6 cellular contexts compared by ENCODE assay signal in genomic region chr22:50305393-50305657, GRCh38. TPM values are rescaled to one million over a fixed set of nuclear protein-coding genes. Genes with fewer than 3 reads are reported as not detected.
DNase-seq lines count a peak whose midpoint lies in the region; ATAC-seq and TF ChIP-seq lines count a peak whose summit lies in the region.

No MANE protein-coding gene starts in this region.

- H3K36me3 Mint-ChIP-seq in activated T-cell treated with anti-CD3 and anti-CD28 coated beads, Interleukin-2, amount 50 U/mL, for 24 hours (ENCODE audit: low read depth) = no peaks in the 10 kb centered on the region

- no peaks in the 10 kb centered on the region for H3K9me3 ChIP-seq in SJSA1 (replicated peaks)
- H3K9me3 ChIP-seq in gastroesophageal sphincter = no peaks in the 10 kb centered on the region
- no peaks in the 10 kb centered on the region for H3K9me3 ChIP-seq in thymus (ENCODE audit: control insufficient read depth)
- H3K9me3 ChIP-seq in effector memory CD4-positive, alpha-beta T cell (ENCODE audit: control insufficient read depth, low read length) = no peaks in the 10 kb centered on the region

- no peaks in the 10 kb centered on the region for H3K9me3 Mint-ChIP-seq in activated T-cell treated with anti-CD3 and anti-CD28 coated beads, Interleukin-2, amount 50 U/mL, for 24 hours

- no peak overlapping the region for H3K4me3 Mint-ChIP-seq in activated T-cell treated with anti-CD3 and anti-CD28 coated beads, Interleukin-2, amount 50 U/mL, for 24 hours

- peak overlapping the region; percentile 97 for H3K4me3 ChIP-seq in SJSA1
- peak overlapping the region; percentile 86 to 94 for H3K4me3 ChIP-seq in gastroesophageal sphincter
- H3K4me3 ChIP-seq in thymus (ENCODE audit: low read length) = no peak overlapping the region
- no peak overlapping the region for H3K4me3 ChIP-seq in effector memory CD4-positive, alpha-beta T cell (ENCODE audit: insufficient read depth, low read depth, low read length, poor library complexity, severe bottlenecking)

- peaks cover 43% of the 10 kb centered on the region for H3K36me3 ChIP-seq in SJSA1
- no peaks in the 10 kb centered on the region for H3K36me3 ChIP-seq in gastroesophageal sphincter
- H3K36me3 ChIP-seq in thymus (ENCODE audit: control insufficient read depth, insufficient read depth) = no peaks in the 10 kb centered on the region
- H3K36me3 ChIP-seq in effector memory CD4-positive, alpha-beta T cell (ENCODE audit: control insufficient read depth, insufficient read depth, low read length) = no peaks in the 10 kb centered on the region

- H3K27ac ChIP-seq in SJSA1 = peak overlapping the region; percentile 61
- peak overlapping the region; percentile 57 to 94 (median 92) for H3K27ac ChIP-seq in gastroesophageal sphincter
- peak overlapping the region; percentile 58 for H3K27ac ChIP-seq in thymus (ENCODE audit: low read depth)
- H3K27ac ChIP-seq in effector memory CD4-positive, alpha-beta T cell (ENCODE audit: insufficient read depth, low read length, poor library complexity, severe bottlenecking) = no peak overlapping the region

- peaks cover 42% of the 10 kb centered on the region for H3K27me3 Mint-ChIP-seq in activated T-cell treated with anti-CD3 and anti-CD28 coated beads, Interleukin-2, amount 50 U/mL, for 24 hours

- no CpG with 5 or more reads among the region's 9 CpGs for WGBS in gastroesophageal sphincter (ENCODE audit: low coverage in 1 of 2), 2 donors
- 94% methylated on average over 9 of the region's 9 CpGs for WGBS in thymus

- H3K27me3 ChIP-seq in SJSA1 (replicated peaks) (no peaks in the 10 kb centered on the region), gastroesophageal sphincter (no peaks in the 10 kb centered on the region), thymus (ENCODE audit: control insufficient read depth, insufficient read depth) (peaks cover 45% of the 10 kb centered on the region)
- H3K27me3 ChIP-seq in effector memory CD4-positive, alpha-beta T cell (replicated peaks; ENCODE audit: control insufficient read depth, insufficient read depth, low read length, poor library complexity, severe bottlenecking) = peaks cover 5% of the 10 kb centered on the region

- DNase-seq in SJSA1 (ENCODE audit: low read depth in 1 of 2, low spot score in 2 of 2) = no peak
- no peak for DNase-seq in effector memory CD4-positive, alpha-beta T cell
- DNase-seq in activated T-cell treated with anti-CD3 and anti-CD28 coated beads, Interleukin-2, amount 50 U/mL, for 24 hours = no peak

- peaks cover 6% of the 10 kb centered on the region for H3K4me1 Mint-ChIP-seq in activated T-cell treated with anti-CD3 and anti-CD28 coated beads, Interleukin-2, amount 50 U/mL, for 24 hours (ENCODE audit: low read depth)

- no peak for TF ChIP-seq POLR2A in gastroesophageal sphincter (IDR thresholded peaks at IDR 0.05)

- ATAC-seq in gastroesophageal sphincter (no peak), GM21576 (IDR thresholded peaks at IDR 0.05; ENCODE audit: unreplicated experiment) (no peak)

- no peak for TF ChIP-seq EP300 in gastroesophageal sphincter (IDR thresholded peaks at IDR 0.05)

- TF ChIP-seq CTCF in gastroesophageal sphincter (IDR thresholded peaks at IDR 0.05) = no peak

- no peak overlapping the region for H3K27ac Mint-ChIP-seq in activated T-cell treated with anti-CD3 and anti-CD28 coated beads, Interleukin-2, amount 50 U/mL, for 24 hours

- H3K4me1 ChIP-seq in SJSA1 (replicated peaks) (peaks cover 36% of the 10 kb centered on the region), gastroesophageal sphincter (peaks cover 4 to 89% (median 71%) of the 10 kb centered on the region in 3 donors), thymus (ENCODE audit: control insufficient read depth, insufficient read depth, low read length) (peaks cover 13% of the 10 kb centered on the region)
- peaks cover 11% of the 10 kb centered on the region for H3K4me1 ChIP-seq in effector memory CD4-positive, alpha-beta T cell (ENCODE audit: control insufficient read depth, insufficient read depth, low read length, poor library complexity, severe bottlenecking)

RNA-seq across cellular contexts. Expression of gene PLXNB2, which starts 2.1 kb away (rescaled TPM):
- total RNA-seq in SJSA1 (2014; rRNA removed; shearing (Covaris generic)) = 45.9 and 61.7 TPM in 2 replicates
- 100 to 1,000 TPM in 2 of 4 donors, 10 to 100 TPM in 2; 93.2 to 207 (median 102) TPM for total RNA-seq in gastroesophageal sphincter
- polyA plus RNA-seq in thymus = 53.2 TPM

RNA-seq across cellular contexts. Expression of gene DENND6B, which starts 21.5 kb away (rescaled TPM):
- total RNA-seq in SJSA1 (2014; rRNA removed; shearing (Covaris generic)) = 0.06 and 0.47 TPM in 2 replicates
- 1 to 10 TPM; 2.0 to 4.8 (median 2.8) TPM for total RNA-seq in gastroesophageal sphincter
- polyA plus RNA-seq in thymus = 8.3 TPM

RNA-seq across cellular contexts. Expression of gene MAPK11, which starts 35.1 kb away (rescaled TPM):
- 1.3 and 2.2 TPM in 2 replicates for total RNA-seq in SJSA1 (2014; rRNA removed; shearing (Covaris generic))
- total RNA-seq in gastroesophageal sphincter = 10 to 100 TPM in 2 of 4 donors, 1 to 10 TPM in 2; 6.8 to 11.5 (median 10.4) TPM
- polyA plus RNA-seq in thymus = 17.7 TPM

RNA-seq across cellular contexts. Expression of gene PPP6R2, which starts 37.8 kb away (rescaled TPM):
- total RNA-seq in SJSA1 (2014; rRNA removed; shearing (Covaris generic)) = 62.1 and 69.7 TPM in 2 replicates
- 10 to 100 TPM; 52.2 to 73.5 (median 64.2) TPM for total RNA-seq in gastroesophageal sphincter
- polyA plus RNA-seq in thymus = 45.4 TPM

RNA-seq across cellular contexts. Expression of gene MAPK12, which starts 43.8 kb away (rescaled TPM):
- total RNA-seq in SJSA1 (2014; rRNA removed; shearing (Covaris generic)) = 1.9 and 4.8 TPM in 2 replicates
- 10 to 100 TPM; 10.1 to 18.4 (median 14.0) TPM for total RNA-seq in gastroesophageal sphincter
- 8.2 TPM for polyA plus RNA-seq in thymus

Comparison
In these comparisons a context has a peak if more than half of its experiments do, and no peak if none do; other contexts are left out.
1. H3K4me3 ChIP-seq: peak in SJSA1 (single experiment) and gastroesophageal sphincter (2 of 2); none in thymus (single experiment) and effector memory CD4-positive, alpha-beta T cell (single experiment).